ENCODE assay signal across 8 cellular contexts in genomic region chr18:10032331-10032979, GRCh38.
DNase-seq lines count a peak whose midpoint lies in the region; ATAC-seq, FAIRE-seq and TF ChIP-seq lines count a peak whose summit lies in the region.

No MANE protein-coding gene starts in this region.

- H3K4me1 Mint-ChIP-seq in activated T-cell treated with anti-CD3 and anti-CD28 coated beads, Interleukin-2, amount 50 U/mL, for 4 hours (ENCODE audit: low read depth): no peaks in the 10 kb centered on the region

- H3K4me3 Mint-ChIP-seq in activated T-cell treated with anti-CD3 and anti-CD28 coated beads, Interleukin-2, amount 50 U/mL, for 4 hours: peak overlapping the region; percentile 5

- H3K27ac ChIP-seq in iPS DF 6.9 (ENCODE audit: low read length) (no peak overlapping the region), spleen (peak overlapping the region; percentile 29 to 79 (median 68))

- peak; percentile 23 to 80 (median 62) for TF ChIP-seq CTCF in spleen (IDR thresholded peaks at IDR 0.05 in 8 of 11, conservative IDR thresholded peaks at IDR 0.05 in 3 of 11)

- H3K9me3 ChIP-seq in iPS DF 6.9 (ENCODE audit: control insufficient read depth, insufficient read depth, low read length): no peaks in the 10 kb centered on the region
- H3K9me3 ChIP-seq in spleen: no peaks in the 10 kb centered on the region

- H3K27me3 Mint-ChIP-seq in activated T-cell treated with anti-CD3 and anti-CD28 coated beads, Interleukin-2, amount 50 U/mL, for 4 hours (ENCODE audit: low read depth): peaks cover 18% of the 10 kb centered on the region

- DNase-seq in GM12891 (ENCODE audit: insufficient read length, low spot score) (peak; percentile 37), iPS DF 6.9 (ENCODE audit: low read depth, low spot score) (no peak), spleen (peak; percentile 89), LoVo (ENCODE audit: low spot score) (no peak), DMS114 treated with DMSO at 0.1 percent for 48 hours (lab: John Stamatoyannopoulos, UW; ENCODE audit: unreplicated experiment) (no peak), SKM-1 treated with dmso at 0.1 percent for 144 hours (lab: John Stamatoyannopoulos, UW; ENCODE audit: unreplicated experiment) (no peak)
- peak; percentile 17 for DNase-seq in activated T-cell treated with anti-CD3 and anti-CD28 coated beads, Interleukin-2, amount 50 U/mL, for 4 hours

- peak; percentile 75 to 86 for ATAC-seq in activated T-cell treated with anti-CD3 and anti-CD28 coated beads, Interleukin-2, amount 50 U/mL, for 4 hours
- ATAC-seq in GM21360 (IDR thresholded peaks at IDR 0.05; ENCODE audit: unreplicated experiment): no peak

- peak overlapping the region; percentile 13; the same call in 1 of the 2 replicates for H3K4me3 ChIP-seq in iPS DF 6.9 (ENCODE audit: low read length)
- peak overlapping the region; percentile 2 to 65 (median 32) for H3K4me3 ChIP-seq in spleen

- no peak for TF ChIP-seq POLR2A in GM12891 (IDR thresholded peaks at IDR 0.05; ENCODE audit: low read depth, low read length)
- no peak for TF ChIP-seq POLR2A in spleen (IDR thresholded peaks at IDR 0.05)

- no peaks in the 10 kb centered on the region for H3K27me3 ChIP-seq in iPS DF 6.9 (ENCODE audit: control insufficient read depth, insufficient read depth, low read length)
- peaks cover 0 to 9% (median 0%) of the 10 kb centered on the region in 7 donors for H3K27me3 ChIP-seq in spleen (replicated peaks in 1 of 7)

- no peaks in the 10 kb centered on the region for H3K9me3 Mint-ChIP-seq in activated T-cell treated with anti-CD3 and anti-CD28 coated beads, Interleukin-2, amount 50 U/mL, for 4 hours

- H3K36me3 ChIP-seq in iPS DF 6.9 (ENCODE audit: control insufficient read depth, insufficient read depth, low read length): peaks cover 3% of the 10 kb centered on the region; the same call in 1 of the 2 replicates
- no peaks in the 10 kb centered on the region for H3K36me3 ChIP-seq in spleen

- intact Hi-C loops in spleen (cut with DNase I; ENCODE audit: low total_unique reads): loop anchor here (5.0 kb wide), 1 partner anchor 490 kb away; no protein-coding TSS in a partner anchor

- WGBS in iPS DF 6.9 (ENCODE audit: insufficient coverage, insufficient read length): no CpG with 5 or more reads among the region's 45 CpGs
- 3 to 16% (median 6%) methylated on average over 13 to 45 of the region's 45 CpGs for WGBS in spleen, 5 donors

- H3K4me1 ChIP-seq in iPS DF 6.9 (ENCODE audit: control insufficient read depth, insufficient read depth, low read length): peaks cover 3% of the 10 kb centered on the region
- peaks cover 6 to 24% (median 17%) of the 10 kb centered on the region in 6 donors for H3K4me1 ChIP-seq in spleen

- FAIRE-seq in GM12891 (lab: Jason Lieb, UNC): no peak

- no peaks in the 10 kb centered on the region for H3K36me3 Mint-ChIP-seq in activated T-cell treated with anti-CD3 and anti-CD28 coated beads, Interleukin-2, amount 50 U/mL, for 4 hours (ENCODE audit: insufficient read depth)

TF ChIP-seq in GM12891, 5 proteins besides CTCF, POLR2A, EP300 and RAD21:
- no peak for TF ChIP-seq TAF1 (IDR thresholded peaks at IDR 0.05; ENCODE audit: low read depth, low read length)
- TF ChIP-seq PAX5 (IDR thresholded peaks at IDR 0.05; ENCODE audit: insufficient read depth, low read length, severe bottlenecking): no peak
- no peak for TF ChIP-seq POU2F2 (IDR thresholded peaks at IDR 0.05; ENCODE audit: low read depth, low read length)
- TF ChIP-seq POLR2AphosphoS5 (IDR thresholded peaks at IDR 0.05; ENCODE audit: low read depth, low read length): no peak
- TF ChIP-seq SPI1 (IDR thresholded peaks at IDR 0.05; ENCODE audit: low read depth, low read length): no peak

Comparison
In these comparisons a context has a peak if more than half of its experiments do, and no peak if none do; other contexts are left out.
1. DNase-seq: peak in GM12891 (single experiment), activated T-cell treated with anti-CD3 and anti-CD28 coated beads, Interleukin-2, amount 50 U/mL, for 4 hours (single experiment) and spleen (single experiment); none in iPS DF 6.9 (single experiment), LoVo (single experiment), DMS114 treated with DMSO at 0.1 percent for 48 hours (single experiment) and SKM-1 treated with dmso at 0.1 percent for 144 hours (single experiment).